Comparison of ENCODE assay signal across 1 cellular context in genomic region chr9:72947987-72948465, GRCh38.
TF ChIP-seq lines count a peak whose summit lies in the region.

No MANE protein-coding gene starts in this region.

TF ChIP-seq in HepG2, 621 proteins besides CTCF, POLR2A, EP300 and RAD21 (continued from another document and continues in another):
- TF ChIP-seq ARID5B (CRISPR knock-in tag; IDR thresholded peaks at IDR 0.05): peak; percentile 62
- no peak for TF ChIP-seq UBTF (CRISPR knock-in tag; IDR thresholded peaks at IDR 0.05)
- no peak for TF ChIP-seq KDM2A (CRISPR knock-in tag; IDR thresholded peaks at IDR 0.05; ENCODE audit: borderline replicate concordance, low read depth)
- TF ChIP-seq ZNF710 (CRISPR knock-in tag; IDR thresholded peaks at IDR 0.05; ENCODE audit: borderline replicate concordance): no peak
- no peak for TF ChIP-seq SNAPC5 (CRISPR knock-in tag; IDR thresholded peaks at IDR 0.05; ENCODE audit: borderline replicate concordance)
- TF ChIP-seq HDAC2 (CRISPR knock-in tag; IDR thresholded peaks at IDR 0.05): peak; percentile 25; the same call in 1 of the 2 replicates
- TF ChIP-seq ZKSCAN1 (IDR thresholded peaks at IDR 0.05; ENCODE audit: low read length): no peak
- TF ChIP-seq MED1 (CRISPR knock-in tag; IDR thresholded peaks at IDR 0.05): peak; percentile 32; the same call in 1 of the 2 replicates
- no peak for TF ChIP-seq MBNL3 (CRISPR knock-in tag; conservative IDR thresholded peaks at IDR 0.05)
- no peak for TF ChIP-seq ZNF124 (CRISPR knock-in tag; IDR thresholded peaks at IDR 0.05)
- peak; percentile 17; the same call in 1 of the 2 replicates for TF ChIP-seq ZGPAT (CRISPR knock-in tag; IDR thresholded peaks at IDR 0.05)
- no peak for TF ChIP-seq YY1 (IDR thresholded peaks at IDR 0.05; ENCODE audit: insufficient read depth, insufficient replicate concordance, low read depth, low read length)
- peak; percentile 17; the same call in 1 of the 2 replicates for TF ChIP-seq FOXA3 (CRISPR knock-in tag; IDR thresholded peaks at IDR 0.05)
- TF ChIP-seq ZNF136 (CRISPR knock-in tag; IDR thresholded peaks at IDR 0.05; ENCODE audit: low read depth): no peak
- no peak for TF ChIP-seq PHB2 (IDR thresholded peaks at IDR 0.05; ENCODE audit: partially characterized antibody)
- TF ChIP-seq BATF2 (CRISPR knock-in tag; IDR thresholded peaks at IDR 0.05): no peak
- no peak for TF ChIP-seq MLXIP (CRISPR knock-in tag; IDR thresholded peaks at IDR 0.05; ENCODE audit: borderline replicate concordance)
- no peak for TF ChIP-seq ZC3H13 (CRISPR knock-in tag; IDR thresholded peaks at IDR 0.05)
- TF ChIP-seq FOXO4 (CRISPR knock-in tag; conservative IDR thresholded peaks at IDR 0.05): no peak
- TF ChIP-seq RBFOX2 (IDR thresholded peaks at IDR 0.05; ENCODE audit: low read depth, low read length): peak; percentile 70
- peak in 1 of 2 experiments; percentile 31; a peak in 1 of 4 replicates for TF ChIP-seq MAFK (conservative IDR thresholded peaks at IDR 0.05 in 1 of 2, IDR thresholded peaks at IDR 0.05 in 1 of 2; ENCODE audit: low read length in 2 of 2)
- TF ChIP-seq ZNF816 (CRISPR knock-in tag; IDR thresholded peaks at IDR 0.05; ENCODE audit: borderline replicate concordance): no peak
- no peak for TF ChIP-seq PAWR (CRISPR knock-in tag; IDR thresholded peaks at IDR 0.05; ENCODE audit: borderline replicate concordance)
- no peak for TF ChIP-seq ZNF891 (CRISPR knock-in tag; IDR thresholded peaks at IDR 0.05)
- TF ChIP-seq THAP8 (CRISPR knock-in tag; IDR thresholded peaks at IDR 0.05; ENCODE audit: borderline replicate concordance): no peak
- no peak for TF ChIP-seq TOPORS (CRISPR knock-in tag; IDR thresholded peaks at IDR 0.05)
- no peak for TF ChIP-seq SMAD1 (CRISPR knock-in tag; IDR thresholded peaks at IDR 0.05; ENCODE audit: borderline replicate concordance, low read depth)
- no peak for TF ChIP-seq ZNF607 (CRISPR knock-in tag; IDR thresholded peaks at IDR 0.05; ENCODE audit: borderline replicate concordance)
- TF ChIP-seq AKNA (CRISPR knock-in tag; IDR thresholded peaks at IDR 0.05; ENCODE audit: borderline replicate concordance): no peak
- no peak for TF ChIP-seq ZNF484 (CRISPR knock-in tag; IDR thresholded peaks at IDR 0.05; ENCODE audit: borderline replicate concordance, low read depth)
- TF ChIP-seq SOX6 (IDR thresholded peaks at IDR 0.05): no peak
- peak; percentile 29; the same call in 1 of the 2 replicates for TF ChIP-seq SOX6 (CRISPR knock-in tag; IDR thresholded peaks at IDR 0.05)
- TF ChIP-seq MNT (IDR thresholded peaks at IDR 0.05): no peak
- TF ChIP-seq ZNF737 (CRISPR knock-in tag; IDR thresholded peaks at IDR 0.05; ENCODE audit: borderline replicate concordance): no peak
